In genomic region chr9:113993838-113994540, GRCh38 we compare ENCODE assay signal across 8 cellular contexts.
DNase-seq lines count a peak whose midpoint lies in the region; ATAC-seq and TF ChIP-seq lines count a peak whose summit lies in the region.

No MANE protein-coding gene starts in this region.

- POLR2A ChIA-PET in activated B cell treated with CpG ODN at 0.5 μM for 24 hours (lab: Charles Lee) = no interaction called here

- H3K27me3 ChIP-seq in right cardiac atrium (ENCODE audit: control insufficient read depth, insufficient read depth) = no peaks in the 10 kb centered on the region

- H3K4me3 ChIP-seq in right cardiac atrium (ENCODE audit: low read length) = no peak overlapping the region

- no peak overlapping the region for H3K27ac Mint-ChIP-seq in activated B cell treated with CpG ODN at 0.5 μM for 24 hours
- H3K27ac Mint-ChIP-seq in stimulated activated naive B cell treated with anti-CD40 and anti-IgM and Interleukin-4, amounts not matched to agents 10 μg/mL and 1 μg/mL and 100 μg/mL, for 72 hours = peak overlapping the region; percentile 87

- DNase-seq in NCI-H345 (lab: John Stamatoyannopoulos, UW) = peak; percentile 78
- no peak for DNase-seq in NCI-H345 treated with DMSO at 0.1 percent for 48 hours (lab: John Stamatoyannopoulos, UW; ENCODE audit: unreplicated experiment)
- DNase-seq in activated B cell treated with CpG ODN at 0.5 μM for 24 hours = no peak
- DNase-seq in right cardiac atrium = peak; percentile 94 to 97 (median 96)
- peak; percentile 32 for DNase-seq in stimulated activated naive B cell treated with anti-CD40 and anti-IgM and Interleukin-4, amounts not matched to agents 10 μg/mL and 1 μg/mL and 100 μg/mL, for 72 hours
- DNase-seq in NCI-H2227 (lab: John Stamatoyannopoulos, UW; ENCODE audit: unreplicated experiment) = no peak
- DNase-seq in GF-D8 (lab: John Stamatoyannopoulos, UW) = no peak

- H3K4me3 Mint-ChIP-seq in activated B cell treated with CpG ODN at 0.5 μM for 24 hours = no peak overlapping the region
- H3K4me3 Mint-ChIP-seq in stimulated activated naive B cell treated with anti-CD40 and anti-IgM and Interleukin-4, amounts not matched to agents 10 μg/mL and 1 μg/mL and 100 μg/mL, for 72 hours = no peak overlapping the region

- no peaks in the 10 kb centered on the region for H3K9me3 ChIP-seq in right cardiac atrium (ENCODE audit: control insufficient read depth, low read length)

- WGBS in right cardiac atrium = 12% methylated on average over 14 of the region's 14 CpGs

- no peaks in the 10 kb centered on the region for H3K9me3 Mint-ChIP-seq in activated B cell treated with CpG ODN at 0.5 μM for 24 hours
- H3K9me3 Mint-ChIP-seq in stimulated activated naive B cell treated with anti-CD40 and anti-IgM and Interleukin-4, amounts not matched to agents 10 μg/mL and 1 μg/mL and 100 μg/mL, for 72 hours = no peaks in the 10 kb centered on the region

- H3K4me1 Mint-ChIP-seq in activated B cell treated with CpG ODN at 0.5 μM for 24 hours = peaks cover 27% of the 10 kb centered on the region
- peaks cover 21 to 30% of the 10 kb centered on the region in 2 donors for H3K4me1 Mint-ChIP-seq in stimulated activated naive B cell treated with anti-CD40 and anti-IgM and Interleukin-4, amounts not matched to agents 10 μg/mL and 1 μg/mL and 100 μg/mL, for 72 hours

- no peak overlapping the region for H3K27ac ChIP-seq in right cardiac atrium (ENCODE audit: low read length)

- CTCF ChIA-PET in activated B cell treated with CpG ODN at 0.5 μM for 24 hours (lab: Charles Lee) = no interaction called here

- intact Hi-C loops in activated B cell treated with CpG ODN at 0.5 μM for 24 hours (cut with micrococcal nuclease) = no loop called here
- intact Hi-C loops in right cardiac atrium (cut with DNase I) = no loop called here

- peaks cover 19% of the 10 kb centered on the region for H3K4me1 ChIP-seq in right cardiac atrium (ENCODE audit: control insufficient read depth, insufficient read depth, low read length)

- H3K36me3 Mint-ChIP-seq in activated B cell treated with CpG ODN at 0.5 μM for 24 hours (ENCODE audit: low read depth) = no peaks in the 10 kb centered on the region
- H3K36me3 Mint-ChIP-seq in stimulated activated naive B cell treated with anti-CD40 and anti-IgM and Interleukin-4, amounts not matched to agents 10 μg/mL and 1 μg/mL and 100 μg/mL, for 72 hours = peaks cover under 1 to 8% of the 10 kb centered on the region in 2 donors

- ATAC-seq in activated B cell treated with CpG ODN at 0.5 μM for 24 hours (ENCODE audit: low read depth) (peak; percentile 45), right cardiac atrium (peak; percentile 88 to 91), HG03097 (IDR thresholded peaks at IDR 0.05; ENCODE audit: low FRiP score, unreplicated experiment) (no peak)
- peak; percentile 86 to 91 for ATAC-seq in stimulated activated naive B cell treated with anti-CD40 and anti-IgM and Interleukin-4, amounts not matched to agents 10 μg/mL and 1 μg/mL and 100 μg/mL, for 72 hours (replicated peaks)

- no peaks in the 10 kb centered on the region for H3K27me3 Mint-ChIP-seq in activated B cell treated with CpG ODN at 0.5 μM for 24 hours
- H3K27me3 Mint-ChIP-seq in stimulated activated naive B cell treated with anti-CD40 and anti-IgM and Interleukin-4, amounts not matched to agents 10 μg/mL and 1 μg/mL and 100 μg/mL, for 72 hours = no peaks in the 10 kb centered on the region

- no peak for TF ChIP-seq CTCF in activated B cell treated with CpG ODN at 0.5 μM for 24 hours (IDR thresholded peaks at IDR 0.05)

Comparison
In these comparisons a context has a peak if more than half of its experiments do, and no peak if none do; other contexts are left out.
1. DNase-seq: peak in NCI-H345 (single experiment), right cardiac atrium (3 of 3) and stimulated activated naive B cell treated with anti-CD40 and anti-IgM and Interleukin-4, amounts not matched to agents 10 μg/mL and 1 μg/mL and 100 μg/mL, for 72 hours (single experiment); none in NCI-H345 treated with DMSO at 0.1 percent for 48 hours (single experiment), activated B cell treated with CpG ODN at 0.5 μM for 24 hours (single experiment), NCI-H2227 (single experiment) and GF-D8 (single experiment).